8 cellular contexts compared by ENCODE assay signal in genomic region chr1:42784946-42785693, GRCh38. TPM values are rescaled to one million over a fixed set of nuclear protein-coding genes. Genes with fewer than 3 reads are reported as not detected.
DNase-seq lines count a peak whose midpoint lies in the region; ATAC-seq lines count a peak whose summit lies in the region.

A gene with protein sequence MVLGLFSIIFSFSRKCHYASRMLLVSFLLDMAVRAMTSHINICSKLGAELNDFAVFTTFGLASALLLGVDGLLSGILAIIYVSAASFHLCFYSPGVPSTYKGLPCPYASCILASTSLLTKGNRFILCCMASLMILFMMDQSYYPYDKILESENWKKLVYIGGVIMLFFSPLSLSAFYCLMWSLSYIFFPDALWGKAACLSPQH (plus strand): TSS chr1:42784991. CDS start chr1:42789894, 4,903 bp downstream.

- H3K4me3 Mint-ChIP-seq in T-helper 17 cell = peak within 1 kb of the TSS; percentile 89

- peaks cover 10% of the 10 kb centered on the region for H3K36me3 Mint-ChIP-seq in T-helper 17 cell (ENCODE audit: low read depth)

- H3K27me3 Mint-ChIP-seq in T-helper 17 cell = no peaks in the 10 kb centered on the region

- DNase-seq in T-helper 17 cell (peak in 2 of 3 donors; percentile 18 to 24), iris pigment epithelial cell (ENCODE audit: low read depth) (peak; percentile 10), SHP77 (lab: John Stamatoyannopoulos, UW) (no peak), DMS153 (lab: John Stamatoyannopoulos, UW) (no peak), NAMALWA (ENCODE audit: low spot score) (no peak)
- peak; percentile 3 for DNase-seq in activated naive CD8-positive, alpha-beta T cell treated with anti-CD3 and anti-CD28 coated beads, Interleukin-2, amount 50 U/mL, for 16 hours (ENCODE audit: low read depth, low spot score)
- peak; percentile 40 to 43 for DNase-seq in stimulated activated CD4-positive, alpha-beta T cell treated with anti-CD3 and anti-CD28 coated beads, Interleukin-4, amount 100 ng/mL, for 4 hours

- no peaks in the 10 kb centered on the region for H3K9me3 ChIP-seq in T-helper 17 cell (ENCODE audit: control insufficient read depth, low read length, poor library complexity, severe bottlenecking)

- peak within 1 kb of the TSS; percentile 68 for H3K27ac Mint-ChIP-seq in T-helper 17 cell

- ATAC-seq in T-helper 17 cell = peak; percentile 86
- no peak for ATAC-seq in HG02678 (IDR thresholded peaks at IDR 0.05; ENCODE audit: unreplicated experiment)

- peaks cover 19% of the 10 kb centered on the region for H3K4me1 Mint-ChIP-seq in T-helper 17 cell

RNA-seq across cellular contexts. Expression of the gene that starts here (rescaled TPM):
- under 1 TPM; 0.42 to 0.47 TPM for total RNA-seq in T-helper 17 cell

Comparison
In these comparisons a context has a peak if more than half of its experiments do, and no peak if none do; other contexts are left out.
1. Peak in DNase-seq and ATAC-seq in T-helper 17 cell; RNA of the gene not detected or under 1 TPM.
2. DNase-seq: peak in activated naive CD8-positive, alpha-beta T cell treated with anti-CD3 and anti-CD28 coated beads, Interleukin-2, amount 50 U/mL, for 16 hours (single experiment), iris pigment epithelial cell (single experiment) and stimulated activated CD4-positive, alpha-beta T cell treated with anti-CD3 and anti-CD28 coated beads, Interleukin-4, amount 100 ng/mL, for 4 hours (2 of 2); none in SHP77 (0 of 2), DMS153 (single experiment) and NAMALWA (single experiment).